Comparison of ENCODE assay signal across 14 cellular contexts in genomic region chr6:55958790-55959189, GRCh38.
DNase-seq lines count a peak whose midpoint lies in the region; ATAC-seq and TF ChIP-seq lines count a peak whose summit lies in the region.
"Had no signal": no experiment of that assay in that cellular context is flagged by ENCODE, and none has a peak within 500 bp of the region (broad histone marks: within the 10 kb centered on the region; RNA-seq: fewer than 3 reads in every experiment).

No MANE protein-coding gene starts in this region.

- H3K79me1 ChIP-seq in mesenchymal stem cell (replicated peaks; ENCODE audit: low read length, poor library complexity, severe bottlenecking): no peaks in the 10 kb centered on the region

- no TSS peak for BruUV-seq in Panc1 (replicated peaks; lab: Mats Ljungman, UMichigan)

- H3K18ac ChIP-seq in mesenchymal stem cell (ENCODE audit: low read depth in 1 of 2, low read length in 2 of 2): no peak overlapping the region

- no peak overlapping the region for H2BK12ac ChIP-seq in mesenchymal stem cell (ENCODE audit: low read length in 2 of 2)

- CTCF ChIA-PET in Panc1 (lab: Charles Lee): no interaction called here
- CTCF ChIA-PET in activated CD8-positive, alpha-beta T cell treated with anti-CD3 and anti-CD28 coated beads for 36 hours (lab: Charles Lee): no interaction called here

- WGBS in mesenchymal stem cell: 88% methylated on average over 1 of the region's 1 CpG

- H3K9me3 Mint-ChIP-seq in GM23338: no peaks in the 10 kb centered on the region; the same call in 2 of the 3 replicates
- no peaks in the 10 kb centered on the region for H3K9me3 Mint-ChIP-seq in activated T-helper 1 cell treated with anti-CD3 and anti-CD28 coated beads, Interleukin-12 subunit alpha, Interleukin-12 subunit beta, Interleukin-2, Interleukin-4 antibody, amounts not matched to agents 30 ng/mL and 10 ng/mL and 1 ng/mL, durations not matched to agents 14 hours and 24 hours and 36 hours
- H3K9me3 Mint-ChIP-seq in activated CD8-positive, alpha-beta T cell treated with anti-CD3 and anti-CD28 coated beads for 36 hours: peaks cover 1% of the 10 kb centered on the region
- H3K9me3 Mint-ChIP-seq: H9 had no signal

- H3F3A ChIP-seq in GM23338 (replicated peaks; ENCODE audit: low read depth): no peaks in the 10 kb centered on the region

- H3K4me1 ChIP-seq in GM23338 (ENCODE audit: insufficient read depth) (peaks cover 12% of the 10 kb centered on the region; the same call in 1 of the 2 replicates), Panc1 (ENCODE audit: control insufficient read depth, insufficient read depth, low read length) (no peaks in the 10 kb centered on the region), mesenchymal stem cell (ENCODE audit: control insufficient read depth, insufficient read depth, low read depth, low read length) (no peaks in the 10 kb centered on the region)
- H3K4me1 ChIP-seq: Caco-2 had no signal

- H2BK120ac ChIP-seq in mesenchymal stem cell (ENCODE audit: low read depth, low read length): no peak overlapping the region

- H2BK15ac ChIP-seq in mesenchymal stem cell (ENCODE audit: low read depth, poor library complexity, severe bottlenecking): no peak overlapping the region

- H3K27me3 ChIP-seq in GM23338 (ENCODE audit: insufficient read depth) (no peaks in the 10 kb centered on the region), Panc1 (ENCODE audit: control insufficient read depth, insufficient read depth, low read length) (no peaks in the 10 kb centered on the region), mesenchymal stem cell (ENCODE audit: control insufficient read depth in 1 of 2, insufficient read depth in 1 of 2, low read length in 2 of 2) (no peaks in the 10 kb centered on the region)

- no peak overlapping the region for H3K23ac ChIP-seq in mesenchymal stem cell (ENCODE audit: low read length in 2 of 2)

- POLR2A ChIA-PET in Panc1 (lab: Charles Lee): no interaction called here
- POLR2A ChIA-PET in activated CD8-positive, alpha-beta T cell treated with anti-CD3 and anti-CD28 coated beads for 36 hours (lab: Charles Lee): no interaction called here

- H2AFZ ChIP-seq in GM23338 (peak overlapping the region; percentile 49; the same call in 1 of the 2 replicates), mesenchymal stem cell (ENCODE audit: low read depth, low read length) (no peak overlapping the region)

- H3K27me3 Mint-ChIP-seq in GM23338 (ENCODE audit: insufficient read depth, low read depth, poor library complexity): peaks cover 1% of the 10 kb centered on the region
- no peaks in the 10 kb centered on the region for H3K27me3 Mint-ChIP-seq in activated T-helper 1 cell treated with anti-CD3 and anti-CD28 coated beads, Interleukin-12 subunit alpha, Interleukin-12 subunit beta, Interleukin-2, Interleukin-4 antibody, amounts not matched to agents 30 ng/mL and 10 ng/mL and 1 ng/mL, durations not matched to agents 14 hours and 24 hours and 36 hours (ENCODE audit: insufficient read depth)
- no peaks in the 10 kb centered on the region for H3K27me3 Mint-ChIP-seq in activated CD8-positive, alpha-beta T cell treated with anti-CD3 and anti-CD28 coated beads for 36 hours
- H3K27me3 Mint-ChIP-seq: CD4-positive, alpha-beta T cell had no signal

- H3K4me1 Mint-ChIP-seq in GM23338: peaks cover 13% of the 10 kb centered on the region
- H3K4me1 Mint-ChIP-seq in activated T-helper 1 cell treated with anti-CD3 and anti-CD28 coated beads, Interleukin-12 subunit alpha, Interleukin-12 subunit beta, Interleukin-2, Interleukin-4 antibody, amounts not matched to agents 30 ng/mL and 10 ng/mL and 1 ng/mL, durations not matched to agents 14 hours and 24 hours and 36 hours (ENCODE audit: low read depth): no peaks in the 10 kb centered on the region
- H3K4me1 Mint-ChIP-seq in activated CD8-positive, alpha-beta T cell treated with anti-CD3 and anti-CD28 coated beads for 36 hours (ENCODE audit: low read depth): no peaks in the 10 kb centered on the region

- no peak overlapping the region for H3K27ac Mint-ChIP-seq in GM23338
- H3K27ac Mint-ChIP-seq in activated T-helper 1 cell treated with anti-CD3 and anti-CD28 coated beads, Interleukin-12 subunit alpha, Interleukin-12 subunit beta, Interleukin-2, Interleukin-4 antibody, amounts not matched to agents 30 ng/mL and 10 ng/mL and 1 ng/mL, durations not matched to agents 14 hours and 24 hours and 36 hours: no peak overlapping the region
- H3K27ac Mint-ChIP-seq in activated CD8-positive, alpha-beta T cell treated with anti-CD3 and anti-CD28 coated beads for 36 hours: no peak overlapping the region
- H3K27ac Mint-ChIP-seq: CD4-positive, alpha-beta T cell; H9 had no signal

- no peaks in the 10 kb centered on the region for H3K9me2 ChIP-seq in GM23338 (ENCODE audit: insufficient read depth)

- no peaks in the 10 kb centered on the region for H3K79me2 ChIP-seq in GM23338 (replicated peaks; ENCODE audit: insufficient read depth)

- no peak overlapping the region for H3K4me3 Mint-ChIP-seq in GM23338
- no peak overlapping the region for H3K4me3 Mint-ChIP-seq in activated T-helper 1 cell treated with anti-CD3 and anti-CD28 coated beads, Interleukin-12 subunit alpha, Interleukin-12 subunit beta, Interleukin-2, Interleukin-4 antibody, amounts not matched to agents 30 ng/mL and 10 ng/mL and 1 ng/mL, durations not matched to agents 14 hours and 24 hours and 36 hours
- no peak overlapping the region for H3K4me3 Mint-ChIP-seq in activated CD8-positive, alpha-beta T cell treated with anti-CD3 and anti-CD28 coated beads for 36 hours
- H3K4me3 Mint-ChIP-seq: CD4-positive, alpha-beta T cell; H9 had no signal

- no peak overlapping the region for H3K4me3 ChIP-seq in GM23338
- H3K4me3 ChIP-seq in Panc1 (ENCODE audit: low read depth in 2 of 2, low read length in 2 of 2): no peak overlapping the region
- no peak overlapping the region for H3K4me3 ChIP-seq in mesenchymal stem cell (ENCODE audit: insufficient read depth in 1 of 2, low read depth in 1 of 2, low read length in 2 of 2)

- no peak for DNase-seq in GM23338 (ENCODE audit: low spot score)
- DNase-seq in Panc1 (ENCODE audit: low read depth, low spot score): no peak
- no peak for DNase-seq in mesenchymal stem cell
- DNase-seq in activated T-helper 1 cell treated with anti-CD3 and anti-CD28 coated beads, Interleukin-12 subunit alpha, Interleukin-12 subunit beta, Interleukin-2, Interleukin-4 antibody, amounts not matched to agents 30 ng/mL and 10 ng/mL and 1 ng/mL, durations not matched to agents 14 hours and 24 hours and 36 hours (ENCODE audit: low spot score): no peak
- no peak for DNase-seq in posterior cingulate gyrus
- no peak for DNase-seq in NCI-H2107 (lab: John Stamatoyannopoulos, UW)
- DNase-seq in activated CD8-positive, alpha-beta T cell treated with anti-CD3 and anti-CD28 coated beads for 36 hours: no peak
- DNase-seq: AML-193; Caco-2; CD4-positive, alpha-beta T cell; GDM1; H9 had no signal

- H3K9ac ChIP-seq in mesenchymal stem cell (ENCODE audit: low read length): peak overlapping the region; percentile 53

- no peaks in the 10 kb centered on the region for H3K36me3 ChIP-seq in GM23338 (ENCODE audit: insufficient read depth)
- no peaks in the 10 kb centered on the region for H3K36me3 ChIP-seq in Panc1 (ENCODE audit: control insufficient read depth, insufficient read depth, low read length)
- H3K36me3 ChIP-seq in mesenchymal stem cell (ENCODE audit: control insufficient read depth in 1 of 2, insufficient read depth in 2 of 2, low read depth in 1 of 2, low read length in 2 of 2): no peaks in the 10 kb centered on the region

- ATAC-seq in GM23338 (no peak), Panc1 (no peak), SK-N-SH treated with all-trans-retinoic acid at 6 μM for 48 hours (no peak; the same call in 2 of the 3 replicates)
- no peak for ATAC-seq in activated CD8-positive, alpha-beta T cell treated with anti-CD3 and anti-CD28 coated beads for 36 hours

- no peaks in the 10 kb centered on the region for H3K9me3 ChIP-seq in Panc1 (ENCODE audit: control insufficient read depth, insufficient read depth, low read depth, low read length)
- H3K9me3 ChIP-seq in mesenchymal stem cell (ENCODE audit: control insufficient read depth, low read length): no peaks in the 10 kb centered on the region
- H3K9me3 ChIP-seq: Caco-2 had no signal

- no peak overlapping the region for H4K8ac ChIP-seq in mesenchymal stem cell (ENCODE audit: low read length)

- H3K14ac ChIP-seq in mesenchymal stem cell (ENCODE audit: low read length in 2 of 2): no peak overlapping the region

- TF ChIP-seq CTCF in GM23338 (conservative IDR thresholded peaks at IDR 0.05; ENCODE audit: low read depth in 2 of 2): no peak
- TF ChIP-seq CTCF in Panc1 (IDR thresholded peaks at IDR 0.05): no peak
- no peak for TF ChIP-seq CTCF in activated CD8-positive, alpha-beta T cell treated with anti-CD3 and anti-CD28 coated beads for 36 hours (IDR thresholded peaks at IDR 0.05)

- H4K20me1 ChIP-seq in GM23338 (replicated peaks; ENCODE audit: insufficient read depth): no peaks in the 10 kb centered on the region

- H4K91ac ChIP-seq in mesenchymal stem cell (ENCODE audit: low read length): no peak overlapping the region

- no peaks in the 10 kb centered on the region for H3K36me3 Mint-ChIP-seq in GM23338 (ENCODE audit: low read depth)
- H3K36me3 Mint-ChIP-seq in activated T-helper 1 cell treated with anti-CD3 and anti-CD28 coated beads, Interleukin-12 subunit alpha, Interleukin-12 subunit beta, Interleukin-2, Interleukin-4 antibody, amounts not matched to agents 30 ng/mL and 10 ng/mL and 1 ng/mL, durations not matched to agents 14 hours and 24 hours and 36 hours (ENCODE audit: low read depth): no peaks in the 10 kb centered on the region
- H3K36me3 Mint-ChIP-seq in activated CD8-positive, alpha-beta T cell treated with anti-CD3 and anti-CD28 coated beads for 36 hours (ENCODE audit: low read depth): no peaks in the 10 kb centered on the region

- H3K4ac ChIP-seq in mesenchymal stem cell (ENCODE audit: low read depth in 1 of 2, low read length in 2 of 2): no peak overlapping the region

- H2BK5ac ChIP-seq in mesenchymal stem cell (ENCODE audit: low read depth, low read length, poor library complexity, severe bottlenecking): no peak overlapping the region

- in situ Hi-C loops in Panc1 (cut with HindIII; ENCODE audit: low pct_unique_long_range_greater_than_20kb, low sequenced_read_pairs): no loop called here

- H2AK5ac ChIP-seq in mesenchymal stem cell (ENCODE audit: low read length, severe bottlenecking): no peak overlapping the region

- H3K27ac ChIP-seq in GM23338 (ENCODE audit: low read depth) (no peak overlapping the region), Panc1 (ENCODE audit: low read length) (peak overlapping the region; percentile 12; the same call in 1 of the 2 replicates), mesenchymal stem cell (ENCODE audit: low read length, poor library complexity, severe bottlenecking) (no peak overlapping the region)
- H3K27ac ChIP-seq: C4-2B had no signal

- H3K4me2 ChIP-seq in GM23338 (no peak overlapping the region), mesenchymal stem cell (ENCODE audit: low read length, poor library complexity, severe bottlenecking) (no peak overlapping the region)

- intact Hi-C loops in Panc1 (cut with micrococcal nuclease; ENCODE audit: unreplicated experiment) (no loop called here), posterior cingulate gyrus (cut with DNase I) (loop anchor here (10.0 kb wide), 1 partner anchor 684 kb away; no protein-coding TSS in a partner anchor)
- intact Hi-C loops in activated T-helper 1 cell treated with anti-CD3 and anti-CD28 coated beads, Interleukin-12 subunit alpha, Interleukin-12 subunit beta, Interleukin-2, Interleukin-4 antibody, amounts not matched to agents 30 ng/mL and 10 ng/mL and 1 ng/mL, durations not matched to agents 14 hours and 24 hours and 36 hours (cut with micrococcal nuclease): no loop called here
- intact Hi-C loops in activated CD8-positive, alpha-beta T cell treated with anti-CD3 and anti-CD28 coated beads for 36 hours (cut with micrococcal nuclease): no loop called here
